Comparison of ENCODE assay signal across 1 cellular context in genomic region chr5:72166070-72166979, GRCh38.
A peak's percentile ranks its signal among the peaks of the same experiment; 100 is the strongest.
TF ChIP-seq lines count a peak whose summit lies in the region.

No MANE protein-coding gene starts in this region.

TF ChIP-seq in SK-N-SH, 30 proteins besides CTCF, POLR2A, EP300 and RAD21 (continued from another document):
- TF ChIP-seq POLR2AphosphoS5 (IDR thresholded peaks at IDR 0.05; ENCODE audit: low read depth, low read length) (peak; percentile 51), RCOR1 (IDR thresholded peaks at IDR 0.05; ENCODE audit: low read length) (peak; percentile 91), MXI1 (IDR thresholded peaks at IDR 0.05; ENCODE audit: low read depth, low read length) (peak; percentile 77; the same call in 1 of the 2 replicates)
- TF ChIP-seq, protein P1, sequence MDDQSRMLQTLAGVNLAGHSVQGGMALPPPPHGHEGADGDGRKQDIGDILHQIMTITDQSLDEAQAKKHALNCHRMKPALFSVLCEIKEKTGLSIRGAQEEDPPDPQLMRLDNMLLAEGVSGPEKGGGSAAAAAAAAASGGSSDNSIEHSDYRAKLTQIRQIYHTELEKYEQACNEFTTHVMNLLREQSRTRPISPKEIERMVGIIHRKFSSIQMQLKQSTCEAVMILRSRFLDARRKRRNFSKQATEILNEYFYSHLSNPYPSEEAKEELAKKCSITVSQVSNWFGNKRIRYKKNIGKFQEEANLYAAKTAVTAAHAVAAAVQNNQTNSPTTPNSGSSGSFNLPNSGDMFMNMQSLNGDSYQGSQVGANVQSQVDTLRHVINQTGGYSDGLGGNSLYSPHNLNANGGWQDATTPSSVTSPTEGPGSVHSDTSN (IDR thresholded peaks at IDR 0.05): peak; percentile 70
